19 cellular contexts compared by ENCODE assay signal in the genomic region with DNA sequence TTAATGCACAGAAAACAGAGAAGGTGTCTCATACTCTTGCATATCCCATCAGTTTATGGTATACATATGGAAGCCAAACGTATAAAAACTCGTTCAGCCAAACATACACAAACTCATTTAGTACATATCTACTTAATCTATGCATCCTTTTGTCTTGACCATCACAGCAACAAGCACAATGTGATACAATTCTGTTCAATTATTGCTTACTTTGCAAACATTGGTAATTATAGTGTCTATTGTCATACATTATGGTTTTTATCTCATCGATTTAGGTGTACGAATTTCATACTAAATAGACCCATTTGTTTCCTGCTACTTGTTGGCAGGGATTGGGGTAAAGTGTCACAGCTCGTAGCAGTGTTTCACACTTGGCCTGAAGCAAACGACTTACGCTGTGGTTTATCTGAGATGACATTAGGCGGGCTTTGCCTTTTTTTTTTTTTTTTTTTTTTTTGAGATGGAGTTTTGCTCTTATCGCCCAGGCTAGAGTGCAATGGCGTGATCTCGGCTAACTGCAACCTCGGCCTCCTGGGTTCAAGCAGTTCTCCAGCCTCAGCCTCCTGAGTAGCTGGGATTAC.
DNase-seq lines count a peak whose midpoint lies in the region; ATAC-seq, FAIRE-seq and TF ChIP-seq lines count a peak whose summit lies in the region.
"Had no signal": no experiment of that assay in that cellular context is flagged by ENCODE, and none has a peak within 500 bp of the region (broad histone marks: within the 10 kb centered on the region; RNA-seq: fewer than 3 reads in every experiment).

No MANE protein-coding gene starts in this region.

- FAIRE-seq in kidney (lab: Jason Lieb, UNC): no peak
- FAIRE-seq: GM12878, GM18507, H1 had no signal

- peaks cover 13 to 16% of the 10 kb centered on the region in 2 donors for H3K9me3 Mint-ChIP-seq in activated naive CD4-positive, alpha-beta T cell treated with anti-CD3 and anti-CD28 coated beads, Interleukin-2, amount 50 U/mL, for 72 hours
- no peaks in the 10 kb centered on the region for H3K9me3 Mint-ChIP-seq in activated naive CD4-positive, alpha-beta T cell treated with anti-CD3 and anti-CD28 coated beads for 36 hours
- H3K9me3 Mint-ChIP-seq in glutamatergic neuron (ENCODE audit: unreplicated experiment): no peaks in the 10 kb centered on the region
- H3K9me3 Mint-ChIP-seq: CD4-positive, CD25-positive, alpha-beta regulatory T cell; HFFc6; IgD-negative memory B cell had no signal

- no peak overlapping the region for H3K4me3 Mint-ChIP-seq in activated naive CD4-positive, alpha-beta T cell treated with anti-CD3 and anti-CD28 coated beads for 36 hours
- peak overlapping the region; percentile 2 for H3K4me3 Mint-ChIP-seq in glutamatergic neuron (ENCODE audit: unreplicated experiment)
- H3K4me3 Mint-ChIP-seq: CD4-positive, CD25-positive, alpha-beta regulatory T cell; HFFc6; IgD-negative memory B cell had no signal

- no peaks in the 10 kb centered on the region for H3K36me3 ChIP-seq in kidney (ENCODE audit: control insufficient read depth in 1 of 2, insufficient read depth in 2 of 2, low read length in 2 of 2)
- H3K36me3 ChIP-seq: BLaER1 treated with 17β-estradiol and CSF1 and Interleukin-3, amounts not matched to agents 10 nM and 100 nM; HAP-1 had no signal

- POLR2A ChIA-PET in HEK293T (lab: Yijun Ruan, JAX): no interaction called here

- no peak overlapping the region for H3K9ac ChIP-seq in kidney (ENCODE audit: low read length in 2 of 2)
- H3K9ac ChIP-seq: BLaER1 treated with 17β-estradiol and CSF1 and Interleukin-3, amounts not matched to agents 10 nM and 100 nM had no signal

- H3K9me3 ChIP-seq in kidney (ENCODE audit: control insufficient read depth in 1 of 2, low read length in 2 of 2): no peaks in the 10 kb centered on the region
- H3K9me3 ChIP-seq: HAP-1 had no signal

- no peak for DNase-seq in activated naive CD4-positive, alpha-beta T cell treated with anti-CD3 and anti-CD28 coated beads, Interleukin-2, amount 50 U/mL, for 72 hours (ENCODE audit: low spot score in 2 of 2)
- DNase-seq in activated naive CD4-positive, alpha-beta T cell treated with anti-CD3 and anti-CD28 coated beads for 36 hours: no peak
- no peak for DNase-seq in HEK293T (ENCODE audit: extremely low spot score)
- DNase-seq in NCI-H748 (lab: John Stamatoyannopoulos, UW; ENCODE audit: unreplicated experiment): peak; percentile 76
- no peak for DNase-seq in glutamatergic neuron
- DNase-seq in kidney: no peak
- DNase-seq in NCI-H1105 treated with DMSO at 0.1 percent for 48 hours (lab: John Stamatoyannopoulos, UW): no peak
- DNase-seq in GOT3 (lab: John Stamatoyannopoulos, UW): no peak
- DNase-seq: 8988T; ACHN; CD4-positive, CD25-positive, alpha-beta regulatory T cell; DMS79; HFFc6 had no signal

- peaks cover 15 to 30% of the 10 kb centered on the region in 2 donors for H3K36me3 Mint-ChIP-seq in activated naive CD4-positive, alpha-beta T cell treated with anti-CD3 and anti-CD28 coated beads, Interleukin-2, amount 50 U/mL, for 72 hours
- H3K36me3 Mint-ChIP-seq in activated naive CD4-positive, alpha-beta T cell treated with anti-CD3 and anti-CD28 coated beads for 36 hours (ENCODE audit: low read depth): no peaks in the 10 kb centered on the region
- H3K36me3 Mint-ChIP-seq in glutamatergic neuron (ENCODE audit: unreplicated experiment): peaks cover 5% of the 10 kb centered on the region
- H3K36me3 Mint-ChIP-seq: CD4-positive, CD25-positive, alpha-beta regulatory T cell; IgD-negative memory B cell had no signal

- no peak overlapping the region for H3K4me3 ChIP-seq in kidney (ENCODE audit: low read length in 2 of 2)
- H3K4me3 ChIP-seq: BLaER1 treated with 17β-estradiol and CSF1 and Interleukin-3, amounts not matched to agents 10 nM and 100 nM; GM12878; HAP-1 had no signal

- CTCF ChIA-PET in activated naive CD4-positive, alpha-beta T cell treated with anti-CD3 and anti-CD28 coated beads for 36 hours (lab: Charles Lee): no interaction called here
- CTCF ChIA-PET in HEK293T (lab: Yijun Ruan, JAX): no interaction called here

- no peak overlapping the region for H3K27ac ChIP-seq in kidney (ENCODE audit: low read depth in 2 of 2, low read length in 2 of 2)
- H3K27ac ChIP-seq: BLaER1 treated with 17β-estradiol and CSF1 and Interleukin-3, amounts not matched to agents 10 nM and 100 nM had no signal

- H3K27me3 Mint-ChIP-seq in activated naive CD4-positive, alpha-beta T cell treated with anti-CD3 and anti-CD28 coated beads for 36 hours (ENCODE audit: low read depth): no peaks in the 10 kb centered on the region
- no peaks in the 10 kb centered on the region for H3K27me3 Mint-ChIP-seq in glutamatergic neuron (ENCODE audit: unreplicated experiment)

- no peak for ATAC-seq in activated naive CD4-positive, alpha-beta T cell treated with anti-CD3 and anti-CD28 coated beads, Interleukin-2, amount 50 U/mL, for 72 hours

- intact Hi-C loops in activated naive CD4-positive, alpha-beta T cell treated with anti-CD3 and anti-CD28 coated beads for 36 hours (cut with micrococcal nuclease): loop anchor here (2.0 kb wide), 1 partner anchor 39 kb away; no protein-coding TSS in a partner anchor
- intact Hi-C loops in kidney (cut with DNase I): no loop called here

- H3K4me1 ChIP-seq in kidney (ENCODE audit: control insufficient read depth in 1 of 2, insufficient read depth in 1 of 2, low read depth in 1 of 2, low read length in 2 of 2): peaks cover 0 to 3% of the 10 kb centered on the region in 2 donors

- peaks cover 14% of the 10 kb centered on the region for H3K4me1 Mint-ChIP-seq in activated naive CD4-positive, alpha-beta T cell treated with anti-CD3 and anti-CD28 coated beads for 36 hours (ENCODE audit: low read depth)
- H3K4me1 Mint-ChIP-seq in glutamatergic neuron (ENCODE audit: low read depth, unreplicated experiment): peaks cover 18% of the 10 kb centered on the region
- H3K4me1 Mint-ChIP-seq: CD4-positive, CD25-positive, alpha-beta regulatory T cell had no signal

- H3K27ac Mint-ChIP-seq in activated naive CD4-positive, alpha-beta T cell treated with anti-CD3 and anti-CD28 coated beads, Interleukin-2, amount 50 U/mL, for 72 hours: peak overlapping the region; percentile 87 to 89
- H3K27ac Mint-ChIP-seq in activated naive CD4-positive, alpha-beta T cell treated with anti-CD3 and anti-CD28 coated beads for 36 hours: no peak overlapping the region
- no peak overlapping the region for H3K27ac Mint-ChIP-seq in glutamatergic neuron (ENCODE audit: unreplicated experiment)
- H3K27ac Mint-ChIP-seq: CD4-positive, CD25-positive, alpha-beta regulatory T cell; HFFc6; IgD-negative memory B cell had no signal

- no peak for TF ChIP-seq CTCF in glutamatergic neuron (IDR thresholded peaks at IDR 0.05; ENCODE audit: partially characterized antibody, unreplicated experiment)
- no peak for TF ChIP-seq CTCF in kidney (IDR thresholded peaks at IDR 0.05; ENCODE audit: borderline replicate concordance, extremely low read depth, insufficient read depth)

TF ChIP-seq in HEK293T, 16 proteins besides CTCF, POLR2A, EP300 and RAD21:
- TF ChIP-seq ZNF384 (IDR thresholded peaks at IDR 0.05): peak; percentile 61
- no peak for TF ChIP-seq SP1 (IDR thresholded peaks at IDR 0.05)
TF ChIP-seq in HEK293T: peak in this region for 1.

Comparison
In these comparisons a context has a peak if more than half of its experiments do, and no peak if none do; other contexts are left out.
1. H3K27ac Mint-ChIP-seq: peak in activated naive CD4-positive, alpha-beta T cell treated with anti-CD3 and anti-CD28 coated beads, Interleukin-2, amount 50 U/mL, for 72 hours (2 of 2); none in activated naive CD4-positive, alpha-beta T cell treated with anti-CD3 and anti-CD28 coated beads for 36 hours (single experiment) and glutamatergic neuron (single experiment).